Comparison of ENCODE assay signal across 22 cellular contexts in genomic region chr7:44911911-44912310, GRCh38. TPM values are rescaled to one million over a fixed set of nuclear protein-coding genes. Genes with fewer than 3 reads are reported as not detected.
A peak's percentile ranks its signal among the peaks of the same experiment; 100 is the strongest.
DNase-seq lines count a peak whose midpoint lies in the region; ATAC-seq and TF ChIP-seq lines count a peak whose summit lies in the region.
"Had no signal": no experiment of that assay in that cellular context is flagged by ENCODE, and none has a peak within 500 bp of the region (broad histone marks: within the 10 kb centered on the region; RNA-seq: fewer than 3 reads in every experiment).

No MANE protein-coding gene starts in this region.

- H3K4me2 ChIP-seq in BLaER1 (peak overlapping the region; percentile 60), trophoblast cell (ENCODE audit: low read length) (no peak overlapping the region)

- TF ChIP-seq EP300 in stomach (IDR thresholded peaks at IDR 0.05): no peak

- no peak overlapping the region for H3K23ac ChIP-seq in trophoblast cell (ENCODE audit: low read length)

- POLR2A ChIA-PET in RWPE1 (lab: Yijun Ruan, JAX; ENCODE audit: low non-redundant PET): no interaction called here

- no peaks in the 10 kb centered on the region for H3K79me1 ChIP-seq in trophoblast cell (ENCODE audit: low read length)

- no peak for DNase-seq in RWPE1 (ENCODE audit: low spot score)
- no peak for DNase-seq in trophoblast cell
- DNase-seq in NOMO-1 treated with dmso at 0.1 percent for 144 hours (lab: John Stamatoyannopoulos, UW; ENCODE audit: unreplicated experiment): no peak
- no peak for DNase-seq in tibial artery
- DNase-seq in stomach: no peak
- DNase-seq: activated CD4-positive, alpha-beta T cell treated with anti-CD3 and anti-CD28 coated beads, Interleukin-2, amount 50 U/mL, for 1 hour; activated CD8-positive, alpha-beta memory T cell treated with anti-CD3 and anti-CD28 coated beads, Interleukin-2, amount 10 ng/mL, durations not matched to agents 7 days and 5 days; activated naive CD8-positive, alpha-beta T cell treated with anti-CD3 and anti-CD28 coated beads for 36 hours; effector memory CD4-positive, alpha-beta T cell; erythroblast; NCI-H1105 treated with DMSO at 0.1 percent for 48 hours; NCI-H2029 treated with DMSO at 0.1 percent for 48 hours; NCI-H2227 treated with DMSO at 0.1 percent for 48 hours; NCI-H69; T-helper 9 cell; WERI-Rb-1 had no signal

- H3K9me3 ChIP-seq in BLaER1 (no peaks in the 10 kb centered on the region), trophoblast cell (ENCODE audit: insufficient read depth, low read depth, low read length) (no peaks in the 10 kb centered on the region), tibial artery (no peaks in the 10 kb centered on the region), stomach (no peaks in the 10 kb centered on the region)
- H3K9me3 ChIP-seq: heart left ventricle, pancreas, vagina had no signal

- peaks cover 12% of the 10 kb centered on the region for H3K4me1 ChIP-seq in BLaER1
- H3K4me1 ChIP-seq in trophoblast cell (ENCODE audit: control insufficient read depth in 1 of 2, insufficient read depth in 2 of 2, low read length in 2 of 2): no peaks in the 10 kb centered on the region
- H3K4me1 ChIP-seq in tibial artery: peaks cover 0 to 12% (median 0%) of the 10 kb centered on the region in 4 donors
- peaks cover 0 to 5% (median 0%) of the 10 kb centered on the region in 4 donors for H3K4me1 ChIP-seq in stomach

- H3K18ac ChIP-seq in trophoblast cell (ENCODE audit: low read length): no peak overlapping the region

- no peak overlapping the region for H4K8ac ChIP-seq in trophoblast cell (ENCODE audit: low read depth, low read length)

- no peak overlapping the region for H3K14ac ChIP-seq in trophoblast cell (ENCODE audit: low read length)

- no peak overlapping the region for H4K91ac ChIP-seq in trophoblast cell (ENCODE audit: low read depth, low read length)

- H3K27me3 ChIP-seq in BLaER1 (no peaks in the 10 kb centered on the region), trophoblast cell (ENCODE audit: insufficient read depth, low read length) (no peaks in the 10 kb centered on the region), tibial artery (no peaks in the 10 kb centered on the region), stomach (no peaks in the 10 kb centered on the region)
- H3K27me3 ChIP-seq: heart left ventricle, pancreas, vagina had no signal

- 0 out of 2 replicates have a peak overlapping the region, but pooled peaks have one; percentile 38 for H3K9ac ChIP-seq in BLaER1
- H3K9ac ChIP-seq in trophoblast cell (ENCODE audit: low read length): no peak overlapping the region

- TF ChIP-seq POLR2A in stomach (IDR thresholded peaks at IDR 0.05): no peak

- no peaks in the 10 kb centered on the region for H3K36me3 ChIP-seq in BLaER1
- H3K36me3 ChIP-seq in trophoblast cell (ENCODE audit: control insufficient read depth in 1 of 2, insufficient read depth in 2 of 2, low read length in 2 of 2): no peaks in the 10 kb centered on the region
- no peaks in the 10 kb centered on the region for H3K36me3 ChIP-seq in tibial artery
- H3K36me3 ChIP-seq in stomach: no peaks in the 10 kb centered on the region
- H3K36me3 ChIP-seq: heart left ventricle, pancreas, vagina, WERI-Rb-1 had no signal

- no peak overlapping the region for H2AFZ ChIP-seq in trophoblast cell (ENCODE audit: insufficient read depth, low read length, poor library complexity)

- H3K27ac ChIP-seq in BLaER1 (0 out of 2 replicates have a peak overlapping the region, but pooled peaks have one; percentile 41), RWPE1 (peak overlapping the region; percentile 53), trophoblast cell (ENCODE audit: low read depth, low read length) (no peak overlapping the region), tibial artery (no peak overlapping the region), stomach (no peak overlapping the region)
- H3K27ac ChIP-seq: heart left ventricle, vagina, WERI-Rb-1 had no signal

- no peak overlapping the region for H4K12ac ChIP-seq in trophoblast cell (ENCODE audit: low read depth, low read length)

- no peak overlapping the region for H2BK120ac ChIP-seq in trophoblast cell (ENCODE audit: insufficient read depth, low read length, poor library complexity)

- no peak for TF ChIP-seq CTCF in RWPE1 (conservative IDR thresholded peaks at IDR 0.05; ENCODE audit: low read depth)
- TF ChIP-seq CTCF in tibial artery (IDR thresholded peaks at IDR 0.05): no peak
- no peak for TF ChIP-seq CTCF in stomach (IDR thresholded peaks at IDR 0.05)

- H3K4me3 ChIP-seq in BLaER1: no peak overlapping the region
- peak overlapping the region; percentile 44 for H3K4me3 ChIP-seq in trophoblast cell (ENCODE audit: low read depth, low read length)
- H3K4me3 ChIP-seq in tibial artery: no peak overlapping the region
- no peak overlapping the region for H3K4me3 ChIP-seq in stomach
- H3K4me3 ChIP-seq: heart left ventricle, pancreas, vagina had no signal

- CTCF ChIA-PET in RWPE1 (lab: Yijun Ruan, JAX): interaction anchor here (1.0 kb wide), 1 partner anchor 81 kb away, joined by 4 read pairs; no protein-coding TSS in a partner anchor

- intact Hi-C loops in tibial artery (cut with DNase I; ENCODE audit: low total_unique reads): no loop called here
- intact Hi-C loops in stomach (cut with DNase I; ENCODE audit: low total_unique reads): no loop called here

- ATAC-seq in esophagus mucosa (peak; percentile 45), HG03097 (IDR thresholded peaks at IDR 0.05; ENCODE audit: low FRiP score, unreplicated experiment) (no peak)
- ATAC-seq: activated CD8-positive, alpha-beta memory T cell treated with anti-CD3 and anti-CD28 coated beads, Interleukin-2, amount 10 ng/mL, durations not matched to agents 7 days and 5 days had no signal

- no peaks in the 10 kb centered on the region for H3K79me2 ChIP-seq in trophoblast cell (ENCODE audit: control insufficient read depth, insufficient read depth, low read length, poor library complexity)

- H4K20me1 ChIP-seq in BLaER1: no peaks in the 10 kb centered on the region

- no peak overlapping the region for H2BK12ac ChIP-seq in trophoblast cell (ENCODE audit: low read length)

- no CpG with 5 or more reads among the region's 8 CpGs for WGBS in trophoblast cell (ENCODE audit: extremely low coverage, insufficient coverage, insufficient read length)
- WGBS in stomach, 5 donors: 68 to 77% (median 74%) methylated on average over 4 to 8 of the region's 8 CpGs

- H3K4ac ChIP-seq in trophoblast cell (ENCODE audit: low read depth, low read length): no peak overlapping the region

- H2BK5ac ChIP-seq in trophoblast cell (ENCODE audit: low read depth, low read length, poor library complexity): no peak overlapping the region

- H2AK5ac ChIP-seq in trophoblast cell (ENCODE audit: low read length): no peak overlapping the region

RNA-seq across cellular contexts. Expression of gene PURB, which starts 26.6 kb away (rescaled TPM):
- 19.4 TPM for total RNA-seq in esophagus mucosa
- polyA plus RNA-seq in trophoblast cell (2013): 8.5 and 8.7 TPM in 2 replicates
- 10 to 100 TPM in 4 of 5 donors, 1 to 10 TPM in 1; 8.7 to 58.7 (median 20.4) TPM for total RNA-seq in stomach
- 1 to 10 TPM; 4.7 to 6.8 (median 5.2) TPM for polyA plus RNA-seq in stomach

Comparison
In these comparisons a context has a peak if more than half of its experiments do, and no peak if none do; other contexts are left out.
1. H3K27ac ChIP-seq: peak in BLaER1 (single experiment) and RWPE1 (single experiment); none in trophoblast cell (single experiment), tibial artery (0 of 2) and stomach (0 of 5).